Comparison of ENCODE assay signal across 8 cellular contexts in the genomic region with DNA sequence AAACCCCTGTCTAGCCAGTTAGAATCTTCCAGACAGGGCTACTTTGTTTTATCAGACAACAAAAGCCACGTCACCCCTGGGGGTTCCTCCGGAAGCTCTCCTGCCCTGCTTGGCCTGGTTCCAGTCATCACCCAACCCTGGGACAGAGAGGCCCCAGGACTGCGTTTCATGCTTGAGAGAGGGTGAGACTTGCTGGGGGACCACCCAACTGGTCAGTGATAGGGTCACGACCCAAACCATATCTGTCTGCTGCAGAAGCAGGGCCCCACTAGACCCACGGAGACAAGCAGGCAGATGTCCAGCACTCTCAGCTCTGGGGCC. TPM values are rescaled to one million over a fixed set of nuclear protein-coding genes. Genes with fewer than 3 reads are reported as not detected.
DNase-seq lines count a peak whose midpoint lies in the region; ATAC-seq and TF ChIP-seq lines count a peak whose summit lies in the region.

No MANE protein-coding gene starts in this region.

- intact Hi-C loops in CD4-positive, alpha-beta T cell (cut with DNase I, micrococcal nuclease): loop anchor here in 1 of 2 experiments (10.0 kb wide), 3 partner anchors 338 to 1968 kb away; partner anchors contain the start of genes ALAS1, C3orf18, HEMK1 and STIMATE

- H3K9me3 Mint-ChIP-seq in CD4-positive, alpha-beta T cell: no peaks in the 10 kb centered on the region

- no peak overlapping the region for H3K27ac Mint-ChIP-seq in CD4-positive, alpha-beta T cell

- DNase-seq in CD4-positive, alpha-beta T cell: peak in 4 of 10 experiments; percentile 8 to 33 (median 22)
- DNase-seq in HT1080 (ENCODE audit: low read depth) (peak; percentile 56), glomerular visceral epithelial cell (ENCODE audit: extremely low spot score) (peak; percentile 44), pulmonary artery endothelial cell (ENCODE audit: low read depth, low spot score) (peak; percentile 35)
- DNase-seq in activated CD8-positive, alpha-beta memory T cell treated with anti-CD3 and anti-CD28 coated beads, Interleukin-2, amount 50 U/mL, for 1 hour (ENCODE audit: extremely low read depth): peak; percentile 20

- peaks cover 6% of the 10 kb centered on the region for H3K36me3 Mint-ChIP-seq in CD4-positive, alpha-beta T cell (ENCODE audit: low read depth)

- POLR2A ChIA-PET in CD4-positive, alpha-beta T cell (lab: Charles Lee): no interaction called here

- no peak for ATAC-seq in CD4-positive, alpha-beta T cell (ENCODE audit: poor library complexity)
- no peak for ATAC-seq in HG03521 (IDR thresholded peaks at IDR 0.05; ENCODE audit: unreplicated experiment)
- no peak for ATAC-seq in GM18511 (IDR thresholded peaks at IDR 0.05; ENCODE audit: unreplicated experiment)
- ATAC-seq in HG02885 (IDR thresholded peaks at IDR 0.05; ENCODE audit: poor library complexity, unreplicated experiment): no peak

- peak overlapping the region; percentile 69 for H3K4me3 Mint-ChIP-seq in CD4-positive, alpha-beta T cell

- peaks cover 20% of the 10 kb centered on the region for H3K4me1 Mint-ChIP-seq in CD4-positive, alpha-beta T cell (ENCODE audit: low read depth)

- no peak for TF ChIP-seq CTCF in CD4-positive, alpha-beta T cell (IDR thresholded peaks at IDR 0.05)

- H3K9me3 ChIP-seq in CD4-positive, alpha-beta T cell (ENCODE audit: control insufficient read depth, low read length): no peaks in the 10 kb centered on the region

- no peaks in the 10 kb centered on the region for H3K27me3 Mint-ChIP-seq in CD4-positive, alpha-beta T cell

- CTCF ChIA-PET in CD4-positive, alpha-beta T cell (lab: Charles Lee): no interaction called here

- no peaks in the 10 kb centered on the region for H3K27me3 ChIP-seq in CD4-positive, alpha-beta T cell (ENCODE audit: control insufficient read depth, insufficient read depth, low read length)

- H3K27ac ChIP-seq in CD4-positive, alpha-beta T cell (ENCODE audit: low read depth, low read length): no peak overlapping the region

RNA-seq across cellular contexts. Expression of gene NT5DC2, which starts 1.2 kb away (rescaled TPM):
- 1 to 10 TPM; 2.5 to 4.2 TPM for total RNA-seq in CD4-positive, alpha-beta T cell
- 94.1 and 122 TPM in 2 replicates for total RNA-seq in HT1080 (2014; rRNA removed; shearing (Covaris generic))
- 115 and 146 TPM in 2 replicates for polyA plus RNA-seq in HT1080 (2015; cell fraction: cytosol; rRNA removed)
- 105 and 123 TPM in 2 replicates for polyA plus RNA-seq in HT1080 (2015; cell fraction: nucleus; rRNA removed)
- total RNA-seq in pulmonary artery endothelial cell: 50.1 and 53.8 TPM in 2 replicates

RNA-seq across cellular contexts. Expression of gene UQCC5, which starts 3.9 kb away (rescaled TPM):
- total RNA-seq in CD4-positive, alpha-beta T cell: 1 to 10 TPM; 2.8 to 8.3 TPM
- total RNA-seq in HT1080 (2014; rRNA removed; shearing (Covaris generic)): 10.5 and 18.4 TPM in 2 replicates
- polyA plus RNA-seq in HT1080 (2015; cell fraction: cytosol; rRNA removed): 1.8 and 33.9 TPM in 2 replicates
- polyA plus RNA-seq in HT1080 (2015; cell fraction: nucleus; rRNA removed): 2.0 and 4.9 TPM in 2 replicates
- total RNA-seq in pulmonary artery endothelial cell: 5.1 and 7.5 TPM in 2 replicates

RNA-seq across cellular contexts. Expression of gene STAB1, which starts 37.3 kb away (rescaled TPM):
- total RNA-seq in CD4-positive, alpha-beta T cell: 1 to 10 TPM; 1.5 to 2.5 TPM
- total RNA-seq in HT1080 (2014; rRNA removed; shearing (Covaris generic)): not detected in 2 replicates
- polyA plus RNA-seq in HT1080 (2015; cell fraction: cytosol; rRNA removed): not detected in 2 replicates
- polyA plus RNA-seq in HT1080 (2015; cell fraction: nucleus; rRNA removed): 0.29 and 0.32 TPM in 2 replicates
- total RNA-seq in pulmonary artery endothelial cell: 189 and 237 TPM in 2 replicates

Comparison
In these comparisons a context has a peak if more than half of its experiments do, and no peak if none do; other contexts are left out.
1. RNA of gene STAB1, which starts 37.3 kb away (total RNA-seq): 189 to 237 TPM in pulmonary artery endothelial cell; 1.5 to 2.5 TPM in CD4-positive, alpha-beta T cell and not detected in HT1080; every median in the first group is over 10 times any median in the second.